24 cellular contexts compared by ENCODE assay signal in the genomic region with DNA sequence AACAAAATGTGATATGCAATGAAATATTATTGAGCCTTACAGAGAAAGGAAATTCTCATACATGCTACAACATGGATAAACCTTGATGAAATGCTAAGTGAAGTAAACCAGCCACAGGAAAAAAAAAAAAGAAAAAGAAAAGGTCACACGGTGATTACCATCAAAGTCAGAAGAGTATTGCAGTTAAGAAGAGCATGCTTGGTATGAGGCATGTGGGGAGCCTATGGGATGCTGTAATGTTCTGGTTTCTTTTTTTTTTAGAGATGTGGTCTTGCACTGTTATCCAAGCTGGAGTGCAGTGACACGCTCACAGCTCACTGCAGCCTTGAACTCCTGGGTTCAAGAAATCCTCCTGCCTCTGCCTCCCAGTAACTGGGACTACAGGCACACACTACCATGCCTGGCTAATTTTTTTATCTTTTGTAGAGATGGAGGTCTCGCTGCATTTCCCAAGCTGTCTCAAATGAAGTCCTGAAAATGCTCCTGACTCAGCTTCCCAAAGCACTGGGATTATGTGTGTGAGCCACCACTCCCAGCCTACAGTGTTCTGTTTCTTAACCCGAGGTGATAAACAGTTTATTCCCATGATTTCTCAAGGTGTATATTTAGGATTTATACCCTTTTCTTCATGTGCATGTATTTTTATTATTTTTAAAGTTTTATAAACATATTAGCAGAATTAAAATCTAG.
DNase-seq lines count a peak whose midpoint lies in the region; ATAC-seq, FAIRE-seq and TF ChIP-seq lines count a peak whose summit lies in the region.
"Had no signal": no experiment of that assay in that cellular context is flagged by ENCODE, and none has a peak within 500 bp of the region (broad histone marks: within the 10 kb centered on the region; RNA-seq: fewer than 3 reads in every experiment).

No MANE protein-coding gene starts in this region.

- H3K9ac ChIP-seq in GM23248 (no peak overlapping the region), Karpas-422 (ENCODE audit: low read length) (no peak overlapping the region)
- H3K9ac ChIP-seq: BLaER1 treated with 17β-estradiol and CSF1 and Interleukin-3, amounts not matched to agents 10 nM and 100 nM; SK-N-SH had no signal

- FAIRE-seq in colon (lab: Jason Lieb, UNC), result peak; percentile 10
- FAIRE-seq: GM12892, GM18507 had no signal

- no peak overlapping the region for H3K27ac ChIP-seq in GM23248
- H3K27ac ChIP-seq in Karpas-422 (ENCODE audit: low read length), result no peak overlapping the region
- no peak overlapping the region for H3K27ac ChIP-seq in adrenal gland
- H3K27ac ChIP-seq: BLaER1 treated with 17β-estradiol and CSF1 and Interleukin-3, amounts not matched to agents 10 nM and 100 nM had no signal

- POLR2A ChIA-PET in AG04449 (lab: Yijun Ruan, JAX), result interaction anchor here (0.6 kb wide), 1 partner anchor 9 kb away, joined by 3 read pairs; no protein-coding TSS in a partner anchor

- CTCF ChIA-PET in AG04449 (lab: Yijun Ruan, JAX), result interaction anchor here (0.8 to 1.8 kb wide), 4 partner anchors 9 to 285 kb away, joined by 3 to 7 read pairs (median 4); no protein-coding TSS in a partner anchor

- DNase-seq in AG04449 (ENCODE audit: low read depth, low spot score), result peak; percentile 21
- DNase-seq in GM23248, result peak; percentile 31
- peak; percentile 60 for DNase-seq in iris pigment epithelial cell (ENCODE audit: low read depth)
- DNase-seq in Karpas-422, result no peak
- no peak for DNase-seq in HUDEP-2 (lab: John Stamatoyannopoulos, UW; ENCODE audit: unreplicated experiment in 76 of 76)
- no peak for DNase-seq in Right ventricle myocardium inferior (ENCODE audit: missing footprints)
- no peak for DNase-seq in adrenal gland
- DNase-seq: CD8-positive, alpha-beta memory T cell; DMS53; GOT3; KBM-7; NCI-H1048; NCI-H146; NCI-H2081; NCI-H510A treated with DMSO at 0.1 percent for 48 hours; NCI-H82; OCI-M1; SHP77; SK-N-SH had no signal

- H3K36me3 ChIP-seq in GM23248 (ENCODE audit: low read depth), result no peaks in the 10 kb centered on the region
- H3K36me3 ChIP-seq in Karpas-422 (ENCODE audit: insufficient read depth, low read length), result no peaks in the 10 kb centered on the region
- no peaks in the 10 kb centered on the region for H3K36me3 ChIP-seq in adrenal gland (replicated peaks in 1 of 2)
- H3K36me3 ChIP-seq: BLaER1 treated with 17β-estradiol and CSF1 and Interleukin-3, amounts not matched to agents 10 nM and 100 nM had no signal

- intact Hi-C loops in Right ventricle myocardium inferior (cut with DNase I), result no loop called here
- intact Hi-C loops in adrenal gland (cut with DNase I), result no loop called here

- H3K79me2 ChIP-seq in GM23248 (ENCODE audit: insufficient read depth) (no peaks in the 10 kb centered on the region), Karpas-422 (ENCODE audit: low read length) (no peaks in the 10 kb centered on the region)

- H3K9me3 ChIP-seq in GM23248 (ENCODE audit: low read depth) (no peaks in the 10 kb centered on the region), Karpas-422 (ENCODE audit: low read length) (no peaks in the 10 kb centered on the region), adrenal gland (replicated peaks in 1 of 3) (no peaks in the 10 kb centered on the region)
- H3K9me3 ChIP-seq: BLaER1 treated with 17β-estradiol and CSF1 and Interleukin-3, amounts not matched to agents 10 nM and 100 nM; SK-N-SH had no signal

- 73 to 79% methylated on average over 4 of the region's 4 CpGs for WGBS in GM23248 (ENCODE audit: low coverage in 1 of 2, low lambda C conversion rate in 2 of 2, missing lambda C conversion rate in 2 of 2), 2 experiments
- WGBS in adrenal gland, 4 donors, result 80 to 88% (median 85%) methylated on average over 4 of the region's 4 CpGs

- H3K4me2 ChIP-seq in GM23248 (ENCODE audit: unreplicated experiment) (no peak overlapping the region), Karpas-422 (ENCODE audit: low read depth, low read length, poor library complexity, severe bottlenecking) (no peak overlapping the region)
- H3K4me2 ChIP-seq: SK-N-SH had no signal

- ATAC-seq in Right ventricle myocardium inferior, result no peak
- ATAC-seq: HCT116 had no signal

- no peak overlapping the region for H2AFZ ChIP-seq in GM23248
- no peak overlapping the region for H2AFZ ChIP-seq in Karpas-422 (ENCODE audit: low read length)

- H4K20me1 ChIP-seq in GM23248 (ENCODE audit: insufficient read depth), result no peaks in the 10 kb centered on the region
- no peaks in the 10 kb centered on the region for H4K20me1 ChIP-seq in Karpas-422 (ENCODE audit: insufficient read depth, low read depth, low read length)
- H4K20me1 ChIP-seq: BLaER1 treated with 17β-estradiol and CSF1 and Interleukin-3, amounts not matched to agents 10 nM and 100 nM had no signal

- in situ Hi-C loops in GM23248 (cut with MboI), result loop anchor here (25.0 kb wide), 1 partner anchor 1095 kb away; no protein-coding TSS in a partner anchor

- H3K9me2 ChIP-seq in GM23248 (ENCODE audit: insufficient read depth), result no peaks in the 10 kb centered on the region
- no peaks in the 10 kb centered on the region for H3K9me2 ChIP-seq in Karpas-422 (replicated peaks; ENCODE audit: insufficient read depth, low read length)
- H3K9me2 ChIP-seq: SK-N-SH had no signal

- no peak for TF ChIP-seq POLR2A in adrenal gland (IDR thresholded peaks at IDR 0.05)

- H3K4me1 ChIP-seq in GM23248 (ENCODE audit: insufficient read depth) (peaks cover 9% of the 10 kb centered on the region; the same call in 1 of the 2 replicates), Karpas-422 (ENCODE audit: low read length) (peaks cover 19% of the 10 kb centered on the region), adrenal gland (replicated peaks in 1 of 2) (no peaks in the 10 kb centered on the region)

- H3K27me3 ChIP-seq in GM23248 (replicated peaks; ENCODE audit: insufficient read depth) (no peaks in the 10 kb centered on the region), Karpas-422 (ENCODE audit: low read length) (no peaks in the 10 kb centered on the region), adrenal gland (no peaks in the 10 kb centered on the region)
- H3K27me3 ChIP-seq: BLaER1 treated with 17β-estradiol and CSF1 and Interleukin-3, amounts not matched to agents 10 nM and 100 nM had no signal

- H3K4me3 ChIP-seq in AG04449 (ENCODE audit: low read depth, low read length) (no peak overlapping the region), GM23248 (no peak overlapping the region), Karpas-422 (ENCODE audit: low read length) (no peak overlapping the region), adrenal gland (no peak overlapping the region)
- H3K4me3 ChIP-seq: BLaER1 treated with 17β-estradiol and CSF1 and Interleukin-3, amounts not matched to agents 10 nM and 100 nM had no signal

- TF ChIP-seq CTCF in AG04449 (IDR thresholded peaks at IDR 0.05; ENCODE audit: insufficient read depth, low read length, missing control alignments), result no peak
- TF ChIP-seq CTCF in adrenal gland (IDR thresholded peaks at IDR 0.05), result no peak

- H3F3A ChIP-seq in GM23248 (ENCODE audit: insufficient read depth), result no peaks in the 10 kb centered on the region

Comparison
In these comparisons a context has a peak if more than half of its experiments do, and no peak if none do; other contexts are left out.
1. DNase-seq: peak in AG04449 (single experiment), GM23248 (single experiment) and iris pigment epithelial cell (single experiment); none in Karpas-422 (single experiment), HUDEP-2 (0 of 76), Right ventricle myocardium inferior (single experiment) and adrenal gland (0 of 7).